8 cellular contexts compared by ENCODE assay signal in the genomic region with DNA sequence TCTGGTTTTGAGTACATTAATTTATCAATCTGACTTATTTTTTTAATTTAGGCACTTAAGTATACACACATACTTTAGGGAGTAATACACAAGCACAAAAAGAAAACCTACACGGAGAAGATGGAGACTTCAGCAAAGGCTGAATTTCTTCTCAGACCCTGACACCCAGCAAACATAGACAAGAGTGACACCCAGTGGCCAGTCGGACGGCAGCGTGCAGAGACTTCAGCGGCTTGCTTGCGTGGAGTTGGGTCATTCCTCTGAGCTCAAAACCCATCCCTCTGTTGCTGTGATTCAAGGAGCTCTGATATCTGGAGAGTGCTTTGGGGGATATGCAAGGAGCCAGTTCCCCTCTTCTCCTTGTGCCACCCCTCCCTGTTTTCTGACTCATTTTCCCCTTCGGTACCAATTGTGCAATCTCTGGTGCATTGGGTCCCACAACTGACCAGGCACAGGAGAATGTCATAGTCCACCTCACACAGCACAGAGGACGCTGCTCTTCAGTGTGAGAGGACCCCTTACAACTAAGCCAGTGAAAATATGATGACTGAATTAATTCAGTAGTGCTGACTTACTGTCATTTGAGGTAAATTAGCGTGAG. TPM values are rescaled to one million over a fixed set of nuclear protein-coding genes. Genes with fewer than 3 reads are reported as not detected.
DNase-seq lines count a peak whose midpoint lies in the region; ATAC-seq, FAIRE-seq and TF ChIP-seq lines count a peak whose summit lies in the region.

No MANE protein-coding gene starts in this region.

- POLR2A ChIA-PET in BJ (lab: Charles Lee), result no interaction called here

- FAIRE-seq in GM19239 (lab: Jason Lieb, UNC), result peak; percentile 80

- DNase-seq in BJ (ENCODE audit: low read depth) (no peak), GM19239 (ENCODE audit: insufficient read length, low spot score) (peak; percentile 36), NCI-H748 treated with DMSO at 0.1 percent for 48 hours (lab: John Stamatoyannopoulos, UW) (peak; percentile 45), dermis blood vessel endothelial cell (peak; percentile 91), lung (ENCODE audit: low spot score) (peak; percentile 77)
- DNase-seq in activated CD4-positive, alpha-beta T cell treated with anti-CD3 and anti-CD28 coated beads, Interleukin-2, amount 50 U/mL, for 4 hours, result peak; percentile 50 to 54
- DNase-seq in stimulated activated CD8-positive, alpha-beta memory T cell treated with anti-CD3 and anti-CD28 coated beads, Interleukin-15, amount 100 ng/mL, for 24 hours (ENCODE audit: low read depth), result peak; percentile 31

- CTCF ChIA-PET in BJ (lab: Yijun Ruan, JAX), result interaction anchor here (0.6 to 12.6 kb wide), 48 partner anchors 8 to 592 kb away, joined by 3 to 329 read pairs (median 4); no protein-coding TSS in a partner anchor

- H3K27me3 ChIP-seq in BJ (ENCODE audit: control insufficient read depth, insufficient read depth, low read length) (no peaks in the 10 kb centered on the region), lung (ENCODE audit: control insufficient read depth, insufficient read depth) (no peaks in the 10 kb centered on the region)

- H3K36me3 ChIP-seq in BJ (ENCODE audit: control insufficient read depth, insufficient read depth, low read length), result no peaks in the 10 kb centered on the region
- no peaks in the 10 kb centered on the region for H3K36me3 ChIP-seq in lung (ENCODE audit: control insufficient read depth in 2 of 2, insufficient read depth in 2 of 2, low read length in 2 of 2)

- no peaks in the 10 kb centered on the region for H3K9me3 ChIP-seq in lung (ENCODE audit: control insufficient read depth in 2 of 2, insufficient read depth in 1 of 2, low read length in 1 of 2)

- peak; percentile 87 for ATAC-seq in HG03378 (IDR thresholded peaks at IDR 0.05; ENCODE audit: unreplicated experiment)
- ATAC-seq in lung (ENCODE audit: insufficient read depth, low FRiP score), result peak; percentile 84

- H3K27ac ChIP-seq in lung (ENCODE audit: low read depth in 1 of 2, low read length in 1 of 2), result no peak overlapping the region

- TF ChIP-seq CTCF in BJ (IDR thresholded peaks at IDR 0.05; ENCODE audit: insufficient read depth, low read depth, low read length) (peak; percentile 95), lung (IDR thresholded peaks at IDR 0.05; ENCODE audit: control extremely low read depth, extremely low read depth) (peak; percentile 81)

- WGBS in lung, 2 donors, result 25 to 29% methylated on average over 9 of the region's 9 CpGs

- peaks cover 3% of the 10 kb centered on the region in 2 donors for H3K4me1 ChIP-seq in lung (ENCODE audit: control insufficient read depth in 2 of 2, insufficient read depth in 2 of 2, low read length in 2 of 2)

- H3K4me3 ChIP-seq in BJ (ENCODE audit: low read depth, low read length) (no peak overlapping the region), lung (no peak overlapping the region)

RNA-seq across cellular contexts. Expression of a gene that starts 27.5 kb away (rescaled TPM):
- 1.5 and 1.9 TPM in 2 replicates for polyA plus RNA-seq in BJ (2011; rRNA removed)
- polyA minus RNA-seq in BJ (2011; rRNA and poly(A)+ RNA removed), result 2.1 and 2.3 TPM in 2 replicates
- total RNA-seq in dermis blood vessel endothelial cell, result 18.0 and 60.6 TPM in 2 replicates
- 1 to 10 TPM in 1 of 2 donors, under 1 TPM in 1; 0.46 to 3.3 TPM for total RNA-seq in lung
- polyA plus RNA-seq in lung, result under 1 TPM; 0.28 to 0.81 TPM
